In genomic region chr2:158079672-158080071, GRCh38 we compare ENCODE assay signal across 16 cellular contexts. TPM values are rescaled to one million over a fixed set of nuclear protein-coding genes. Genes with fewer than 3 reads are reported as not detected.
DNase-seq lines count a peak whose midpoint lies in the region; ATAC-seq and TF ChIP-seq lines count a peak whose summit lies in the region.
"Had no signal": no experiment of that assay in that cellular context is flagged by ENCODE, and none has a peak within 500 bp of the region (broad histone marks: within the 10 kb centered on the region; RNA-seq: fewer than 3 reads in every experiment).

No MANE protein-coding gene starts in this region.

- H3K27me3 ChIP-seq in smooth muscle cell (ENCODE audit: low read depth) (no peaks in the 10 kb centered on the region), osteoblast (ENCODE audit: insufficient read depth, low read length) (no peaks in the 10 kb centered on the region)
- H3K27me3 ChIP-seq: spleen had no signal

- H3F3A ChIP-seq in smooth muscle cell (ENCODE audit: low read depth): no peaks in the 10 kb centered on the region

- no peaks in the 10 kb centered on the region for H3K79me2 ChIP-seq in smooth muscle cell (ENCODE audit: low read depth)
- no peaks in the 10 kb centered on the region for H3K79me2 ChIP-seq in osteoblast (ENCODE audit: insufficient read depth, low read length)

- H3K4me3 ChIP-seq in epithelial cell of proximal tubule (ENCODE audit: low read depth, low read length) (no peak overlapping the region), smooth muscle cell (no peak overlapping the region), osteoblast (ENCODE audit: insufficient read depth, low read length) (no peak overlapping the region)
- H3K4me3 ChIP-seq: A549, spleen had no signal

- H3K4me2 ChIP-seq in smooth muscle cell (peak overlapping the region; percentile 34), osteoblast (ENCODE audit: insufficient read depth, low read length) (no peak overlapping the region)
- H3K4me2 ChIP-seq: A549, SK-N-SH had no signal

- ATAC-seq in GM21737 (IDR thresholded peaks at IDR 0.05; ENCODE audit: unreplicated experiment): no peak
- ATAC-seq: A549 had no signal

- H2AFZ ChIP-seq in smooth muscle cell (ENCODE audit: low read depth) (no peak overlapping the region), osteoblast (ENCODE audit: low read length) (no peak overlapping the region)

- peaks cover 3% of the 10 kb centered on the region for H3K9me3 ChIP-seq in smooth muscle cell (replicated peaks; ENCODE audit: low read depth)
- H3K9me3 ChIP-seq in osteoblast (ENCODE audit: low read depth, low read length): no peaks in the 10 kb centered on the region
- H3K9me3 ChIP-seq: SK-N-SH had no signal

- H3K36me3 ChIP-seq in smooth muscle cell (ENCODE audit: low read depth) (no peaks in the 10 kb centered on the region), osteoblast (ENCODE audit: insufficient read depth, low read length) (no peaks in the 10 kb centered on the region)
- H3K36me3 ChIP-seq: spleen, WERI-Rb-1 had no signal

- peak; percentile 4 for DNase-seq in NCI-H82 (lab: John Stamatoyannopoulos, UW)
- DNase-seq in NCI-H82 treated with DMSO at 0.1 percent for 48 hours (lab: John Stamatoyannopoulos, UW; ENCODE audit: unreplicated experiment): no peak
- peak; percentile 57 for DNase-seq in NCI-H748 treated with DMSO at 0.1 percent for 48 hours (lab: John Stamatoyannopoulos, UW)
- peak; percentile 63 for DNase-seq in epithelial cell of proximal tubule (ENCODE audit: low read depth)
- DNase-seq in smooth muscle cell (lab: John Stamatoyannopoulos, UW; ENCODE audit: unreplicated experiment): no peak
- no peak for DNase-seq in SKM-1 (lab: John Stamatoyannopoulos, UW; ENCODE audit: unreplicated experiment)
- DNase-seq in osteoblast (ENCODE audit: insufficient read length, low spot score, missing footprints): no peak
- DNase-seq: activated naive CD4-positive, alpha-beta T cell treated with anti-CD3 and anti-CD28 coated beads, Interleukin-2, amount 50 U/mL, for 16 hours; Caco-2; HFFc6; NK-92 treated with Interleukin-12 subunit alpha and Interleukin-12 subunit beta, amount 100 ng/mL, for 24 hours; SK-N-SH; spleen; WERI-Rb-1 had no signal

- TF ChIP-seq CTCF in epithelial cell of proximal tubule (conservative IDR thresholded peaks at IDR 0.05; ENCODE audit: low read depth, low read length) (no peak), smooth muscle cell (IDR thresholded peaks at IDR 0.05; ENCODE audit: borderline replicate concordance, insufficient read depth, poor library complexity, severe bottlenecking) (no peak), osteoblast (IDR thresholded peaks at IDR 0.05; ENCODE audit: extremely low read depth, low read depth, low read length) (no peak)

- H3K4me1 ChIP-seq in smooth muscle cell (ENCODE audit: low read depth) (peaks cover 9% of the 10 kb centered on the region), osteoblast (ENCODE audit: insufficient read depth, low read length) (no peaks in the 10 kb centered on the region)
- H3K4me1 ChIP-seq: A549, Caco-2, spleen had no signal

- H3K27ac ChIP-seq in smooth muscle cell (ENCODE audit: low read depth) (no peak overlapping the region), osteoblast (ENCODE audit: low read depth, low read length) (no peak overlapping the region)
- H3K27ac ChIP-seq: A549, spleen, WERI-Rb-1 had no signal

- no peak overlapping the region for H3K9ac ChIP-seq in smooth muscle cell (ENCODE audit: low read depth)
- H3K9ac ChIP-seq: SK-N-SH had no signal

- H4K20me1 ChIP-seq in smooth muscle cell (ENCODE audit: low read depth) (no peaks in the 10 kb centered on the region), osteoblast (ENCODE audit: insufficient read depth, low read length) (no peaks in the 10 kb centered on the region)

- 40% methylated on average over 3 of the region's 3 CpGs for WGBS in smooth muscle cell (ENCODE audit: low lambda C conversion rate)

RNA-seq across cellular contexts. Expression of gene UPP2, which starts 22.0 kb away (rescaled TPM):
- total RNA-seq in epithelial cell of proximal tubule (not detected in 2 replicates), smooth muscle cell (0.18 TPM in 1 of 2 replicates, not detected in the other), osteoblast (not detected in 2 replicates)
- polyA plus RNA-seq in smooth muscle cell: not detected in 2 replicates
- total RNA-seq: Caco-2, HFFc6, spleen had no signal
- polyA plus RNA-seq: A549, SK-N-SH had no signal

Comparison
In these comparisons a context has a peak if more than half of its experiments do, and no peak if none do; other contexts are left out.
1. DNase-seq: peak in NCI-H82 (single experiment), NCI-H748 treated with DMSO at 0.1 percent for 48 hours (single experiment) and epithelial cell of proximal tubule (single experiment); none in NCI-H82 treated with DMSO at 0.1 percent for 48 hours (single experiment), smooth muscle cell (single experiment), SKM-1 (single experiment) and osteoblast (single experiment).